1 cellular context compared by ENCODE assay signal in the genomic region with DNA sequence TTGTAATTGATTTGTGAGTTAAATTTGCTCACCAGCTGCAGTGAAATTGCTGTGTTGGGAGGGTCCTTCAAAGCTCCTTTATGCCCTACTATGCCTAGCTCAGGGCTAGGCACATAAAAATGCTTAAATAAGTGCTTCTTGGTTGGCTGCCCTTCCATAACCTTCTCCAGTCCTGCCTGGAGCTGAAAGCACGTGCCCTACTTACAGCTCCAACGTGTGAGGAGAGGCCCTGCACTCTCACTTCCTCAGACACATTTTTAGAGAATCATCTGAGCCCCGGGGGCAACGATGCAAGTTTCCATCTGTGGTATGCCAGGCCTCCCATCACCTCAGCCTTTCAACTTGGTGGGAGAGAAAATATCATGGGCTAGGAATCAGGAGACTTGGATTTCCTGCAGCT.
TF ChIP-seq lines count a peak whose summit lies in the region.

No MANE protein-coding gene starts in this region.

TF ChIP-seq in GM12878, 131 proteins besides CTCF, POLR2A, EP300 and RAD21 (continued from another document):
- TF ChIP-seq SPI1 (IDR thresholded peaks at IDR 0.05; ENCODE audit: borderline replicate concordance, insufficient read depth, low read depth, low read length) (peak; percentile 86), ZBTB11 (CRISPR knock-in tag; IDR thresholded peaks at IDR 0.05) (no peak), CUX1 (IDR thresholded peaks at IDR 0.05; ENCODE audit: insufficient replicate concordance, low read depth, low read length) (no peak), PAX5 (IDR thresholded peaks at IDR 0.05; ENCODE audit: borderline replicate concordance, low read depth, low read length) (0 out of 2 replicates have a peak, but pooled peaks have one; percentile 20), MEF2A (IDR thresholded peaks at IDR 0.05; ENCODE audit: insufficient read depth, low read depth, low read length) (0 out of 2 replicates have a peak, but pooled peaks have one; percentile 18), IKZF2 (IDR thresholded peaks at IDR 0.05) (peak in 1 of 2 experiments; percentile 40; a peak in 2 of 4 replicates), HSF1 (IDR thresholded peaks at IDR 0.05; ENCODE audit: low read depth, low read length) (no peak), ZNF24 (IDR thresholded peaks at IDR 0.05) (no peak), RUNX3 (IDR thresholded peaks at IDR 0.05; ENCODE audit: low read length) (peak; percentile 42; the same call in 1 of the 2 replicates), BHLHE40 (IDR thresholded peaks at IDR 0.05; ENCODE audit: borderline replicate concordance in 1 of 2, low read depth in 2 of 2, low read length in 1 of 2) (peak; percentile 86 to 90), TBL1XR1 (IDR thresholded peaks at IDR 0.05; ENCODE audit: low read depth, low read length) (no peak), PML (IDR thresholded peaks at IDR 0.05; ENCODE audit: low read length) (no peak), EED (IDR thresholded peaks at IDR 0.05; ENCODE audit: low read depth) (peak; percentile 85), USF1 (IDR thresholded peaks at IDR 0.05; ENCODE audit: borderline replicate concordance, extremely low read length, insufficient read depth, low read depth, low read length) (peak; percentile 31), ESRRA (IDR thresholded peaks at IDR 0.05; ENCODE audit: low read length) (no peak), HDAC2 (IDR thresholded peaks at IDR 0.05) (no peak)
- TF ChIP-seq, protein P1, sequence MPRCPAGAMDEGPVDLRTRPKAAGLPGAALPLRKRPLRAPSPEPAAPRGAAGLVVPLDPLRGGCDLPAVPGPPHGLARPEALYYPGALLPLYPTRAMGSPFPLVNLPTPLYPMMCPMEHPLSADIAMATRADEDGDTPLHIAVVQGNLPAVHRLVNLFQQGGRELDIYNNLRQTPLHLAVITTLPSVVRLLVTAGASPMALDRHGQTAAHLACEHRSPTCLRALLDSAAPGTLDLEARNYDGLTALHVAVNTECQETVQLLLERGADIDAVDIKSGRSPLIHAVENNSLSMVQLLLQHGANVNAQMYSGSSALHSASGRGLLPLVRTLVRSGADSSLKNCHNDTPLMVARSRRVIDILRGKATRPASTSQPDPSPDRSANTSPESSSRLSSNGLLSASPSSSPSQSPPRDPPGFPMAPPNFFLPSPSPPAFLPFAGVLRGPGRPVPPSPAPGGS (IDR thresholded peaks at IDR 0.05; ENCODE audit: borderline replicate concordance, insufficient read depth, low read depth, low read length, poor library complexity, severe bottlenecking), result no peak
- TF ChIP-seq, protein P2, sequence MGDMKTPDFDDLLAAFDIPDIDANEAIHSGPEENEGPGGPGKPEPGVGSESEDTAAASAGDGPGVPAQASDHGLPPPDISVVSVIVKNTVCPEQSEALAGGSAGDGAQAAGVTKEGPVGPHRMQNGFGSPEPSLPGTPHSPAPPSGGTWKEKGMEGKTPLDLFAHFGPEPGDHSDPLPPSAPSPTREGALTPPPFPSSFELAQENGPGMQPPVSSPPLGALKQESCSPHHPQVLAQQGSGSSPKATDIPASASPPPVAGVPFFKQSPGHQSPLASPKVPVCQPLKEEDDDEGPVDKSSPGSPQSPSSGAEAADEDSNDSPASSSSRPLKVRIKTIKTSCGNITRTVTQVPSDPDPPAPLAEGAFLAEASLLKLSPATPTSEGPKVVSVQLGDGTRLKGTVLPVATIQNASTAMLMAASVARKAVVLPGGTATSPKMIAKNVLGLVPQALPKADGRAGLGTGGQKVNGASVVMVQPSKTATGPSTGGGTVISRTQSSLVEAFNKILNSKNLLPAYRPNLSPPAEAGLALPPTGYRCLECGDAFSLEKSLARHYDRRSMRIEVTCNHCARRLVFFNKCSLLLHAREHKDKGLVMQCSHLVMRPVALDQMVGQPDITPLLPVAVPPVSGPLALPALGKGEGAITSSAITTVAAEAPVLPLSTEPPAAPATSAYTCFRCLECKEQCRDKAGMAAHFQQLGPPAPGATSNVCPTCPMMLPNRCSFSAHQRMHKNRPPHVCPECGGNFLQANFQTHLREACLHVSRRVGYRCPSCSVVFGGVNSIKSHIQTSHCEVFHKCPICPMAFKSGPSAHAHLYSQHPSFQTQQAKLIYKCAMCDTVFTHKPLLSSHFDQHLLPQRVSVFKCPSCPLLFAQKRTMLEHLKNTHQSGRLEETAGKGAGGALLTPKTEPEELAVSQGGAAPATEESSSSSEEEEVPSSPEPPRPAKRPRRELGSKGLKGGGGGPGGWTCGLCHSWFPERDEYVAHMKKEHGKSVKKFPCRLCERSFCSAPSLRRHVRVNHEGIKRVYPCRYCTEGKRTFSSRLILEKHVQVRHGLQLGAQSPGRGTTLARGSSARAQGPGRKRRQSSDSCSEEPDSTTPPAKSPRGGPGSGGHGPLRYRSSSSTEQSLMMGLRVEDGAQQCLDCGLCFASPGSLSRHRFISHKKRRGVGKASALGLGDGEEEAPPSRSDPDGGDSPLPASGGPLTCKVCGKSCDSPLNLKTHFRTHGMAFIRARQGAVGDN (IDR thresholded peaks at IDR 0.05), result peak; percentile 54
